Comparison of ENCODE assay signal across 16 cellular contexts in the genomic region with DNA sequence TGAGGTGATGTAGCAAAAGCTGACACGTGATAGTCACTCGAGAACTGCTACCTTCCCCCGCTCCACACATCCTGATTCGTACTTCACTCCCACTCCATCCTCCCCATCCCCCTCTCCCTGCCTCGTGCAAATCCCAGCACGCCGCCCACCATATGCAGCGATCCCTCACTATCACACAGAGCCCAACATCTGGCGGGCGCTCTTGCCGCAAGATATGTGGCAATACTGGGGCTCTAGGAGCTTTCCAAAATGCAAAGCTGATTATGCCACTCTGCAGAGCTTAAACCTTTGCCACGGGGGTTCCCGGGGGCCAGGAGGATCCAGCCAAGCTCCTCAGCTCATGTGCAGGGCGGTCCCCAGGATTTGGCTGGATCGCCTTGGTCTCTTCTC. TPM values are rescaled to one million over a fixed set of nuclear protein-coding genes. Genes with fewer than 3 reads are reported as not detected.
DNase-seq lines count a peak whose midpoint lies in the region; ATAC-seq and TF ChIP-seq lines count a peak whose summit lies in the region.
"Had no signal": no experiment of that assay in that cellular context is flagged by ENCODE, and none has a peak within 500 bp of the region (broad histone marks: within the 10 kb centered on the region; RNA-seq: fewer than 3 reads in every experiment).

No MANE protein-coding gene starts in this region.

- no peak for TF ChIP-seq CTCF in fibroblast of villous mesenchyme (IDR thresholded peaks at IDR 0.05; ENCODE audit: insufficient read depth, low read depth, low read length)
- TF ChIP-seq CTCF in upper lobe of right lung (IDR thresholded peaks at IDR 0.05) = no peak

- intact Hi-C loops in upper lobe of right lung (cut with DNase I) = no loop called here

- H3K27ac Mint-ChIP-seq in activated naive CD4-positive, alpha-beta T cell treated with anti-CD3 and anti-CD28 coated beads, Interleukin-2, amount 50 U/mL, for 24 hours = peak overlapping the region; percentile 43
- H3K27ac Mint-ChIP-seq: activated CD4-positive, alpha-beta memory T cell treated with anti-CD3 and anti-CD28 coated beads for 36 hours; HFFc6 had no signal

- H3K4me3 ChIP-seq in SJCRH30 (no peak overlapping the region), fibroblast of villous mesenchyme (ENCODE audit: low read depth, low read length) (no peak overlapping the region), upper lobe of right lung (no peak overlapping the region)
- H3K4me3 ChIP-seq: hepatocyte, lower lobe of right lung, testis had no signal

- no peaks in the 10 kb centered on the region for H3K27me3 Mint-ChIP-seq in activated naive CD4-positive, alpha-beta T cell treated with anti-CD3 and anti-CD28 coated beads, Interleukin-2, amount 50 U/mL, for 24 hours
- H3K27me3 Mint-ChIP-seq: activated CD4-positive, alpha-beta memory T cell treated with anti-CD3 and anti-CD28 coated beads for 36 hours had no signal

- H3K4me1 ChIP-seq in SJCRH30 = peaks cover 61% of the 10 kb centered on the region
- H3K4me1 ChIP-seq in upper lobe of right lung = peaks cover 45% of the 10 kb centered on the region

- H3K9me3 ChIP-seq in SJCRH30 (replicated peaks) (no peaks in the 10 kb centered on the region), upper lobe of right lung (no peaks in the 10 kb centered on the region)
- H3K9me3 ChIP-seq: lower lobe of right lung, testis had no signal

- peaks cover 14% of the 10 kb centered on the region for H3K36me3 ChIP-seq in SJCRH30
- peaks cover 15% of the 10 kb centered on the region for H3K36me3 ChIP-seq in upper lobe of right lung

- no peaks in the 10 kb centered on the region for H3K27me3 ChIP-seq in SJCRH30
- no peaks in the 10 kb centered on the region for H3K27me3 ChIP-seq in upper lobe of right lung
- H3K27me3 ChIP-seq: hepatocyte, testis had no signal

- H3K4me3 Mint-ChIP-seq in activated naive CD4-positive, alpha-beta T cell treated with anti-CD3 and anti-CD28 coated beads, Interleukin-2, amount 50 U/mL, for 24 hours = no peak overlapping the region
- H3K4me3 Mint-ChIP-seq: activated CD4-positive, alpha-beta memory T cell treated with anti-CD3 and anti-CD28 coated beads for 36 hours; HFFc6 had no signal

- no peaks in the 10 kb centered on the region for H3K9me3 Mint-ChIP-seq in activated naive CD4-positive, alpha-beta T cell treated with anti-CD3 and anti-CD28 coated beads, Interleukin-2, amount 50 U/mL, for 24 hours
- H3K9me3 Mint-ChIP-seq: activated CD4-positive, alpha-beta memory T cell treated with anti-CD3 and anti-CD28 coated beads for 36 hours; HFFc6 had no signal

- ATAC-seq in upper lobe of right lung (peak; percentile 56), HG02798 (IDR thresholded peaks at IDR 0.05; ENCODE audit: poor library complexity, unreplicated experiment) (no peak)

- peaks cover 74% of the 10 kb centered on the region for H3K4me1 Mint-ChIP-seq in activated naive CD4-positive, alpha-beta T cell treated with anti-CD3 and anti-CD28 coated beads, Interleukin-2, amount 50 U/mL, for 24 hours

- DNase-seq in activated naive CD4-positive, alpha-beta T cell treated with anti-CD3 and anti-CD28 coated beads, Interleukin-2, amount 50 U/mL, for 16 hours = no peak
- no peak for DNase-seq in SJCRH30
- peak; percentile 56 for DNase-seq in fibroblast of villous mesenchyme (ENCODE audit: low read depth)
- peak; percentile 76 for DNase-seq in upper lobe of right lung
- DNase-seq in NCI-H2081 treated with DMSO at 0.1 percent for 48 hours (lab: John Stamatoyannopoulos, UW) = no peak
- no peak for DNase-seq in islet precursor cell
- DNase-seq: activated CD4-positive, alpha-beta memory T cell treated with anti-CD3 and anti-CD28 coated beads for 36 hours; activated effector memory CD4-positive, alpha-beta T cell treated with anti-CD3 and anti-CD28 coated beads, Interleukin-2, amount 50 U/mL, for 16 hours; HFFc6; lower lobe of right lung; NCI-H1092 treated with DMSO at 0.1 percent for 48 hours; NCI-H446 treated with DMSO at 0.1 percent for 48 hours; testis had no signal

- H3K36me3 Mint-ChIP-seq in activated naive CD4-positive, alpha-beta T cell treated with anti-CD3 and anti-CD28 coated beads, Interleukin-2, amount 50 U/mL, for 24 hours = no peaks in the 10 kb centered on the region

- H3K27ac ChIP-seq in SJCRH30 (peak overlapping the region; percentile 77), upper lobe of right lung (no peak overlapping the region)
- H3K27ac ChIP-seq: hepatocyte, lower lobe of right lung, testis had no signal

RNA-seq across cellular contexts. Expression of a gene that starts 37.4 kb away (rescaled TPM):
- 26.1 and 32.8 TPM in 2 replicates for total RNA-seq in SJCRH30 (2014; rRNA removed; shearing (Covaris generic))
- 11.7 and 14.2 TPM in 2 replicates for total RNA-seq in fibroblast of villous mesenchyme
- 31.3 TPM for total RNA-seq in upper lobe of right lung

Comparison
In these comparisons a context has a peak if more than half of its experiments do, and no peak if none do; other contexts are left out.
1. DNase-seq: peak in fibroblast of villous mesenchyme (single experiment) and upper lobe of right lung (single experiment); none in activated naive CD4-positive, alpha-beta T cell treated with anti-CD3 and anti-CD28 coated beads, Interleukin-2, amount 50 U/mL, for 16 hours (single experiment), SJCRH30 (0 of 2), NCI-H2081 treated with DMSO at 0.1 percent for 48 hours (single experiment) and islet precursor cell (single experiment).